Comparison of ENCODE assay signal across 16 cellular contexts in the genomic region with DNA sequence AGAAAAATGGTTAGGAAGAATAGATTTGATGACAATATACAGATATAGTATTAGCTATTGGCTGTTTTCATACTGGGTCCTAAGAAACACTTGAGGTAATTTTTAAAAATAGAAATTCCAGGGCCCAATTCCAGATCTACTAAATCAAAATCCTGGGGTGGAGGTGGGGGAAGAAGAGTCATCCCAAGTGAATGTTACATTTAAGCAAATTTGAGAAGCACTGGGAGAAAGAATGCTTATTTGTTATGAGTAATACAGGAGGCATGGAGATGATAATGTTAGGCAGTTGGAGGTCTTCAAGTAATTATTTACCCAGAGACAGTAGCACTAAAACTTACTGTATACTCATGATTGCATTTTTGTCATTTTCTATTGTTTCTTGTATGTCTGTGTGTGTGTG.
DNase-seq lines count a peak whose midpoint lies in the region; ATAC-seq, FAIRE-seq and TF ChIP-seq lines count a peak whose summit lies in the region.
"Had no signal": no experiment of that assay in that cellular context is flagged by ENCODE, and none has a peak within 500 bp of the region (broad histone marks: within the 10 kb centered on the region; RNA-seq: fewer than 3 reads in every experiment).

No MANE protein-coding gene starts in this region.

- TF ChIP-seq POLR2A in HepG2 (IDR thresholded peaks at IDR 0.05; ENCODE audit: insufficient read depth in 1 of 2, low read depth in 2 of 2, low read length in 2 of 2), result no peak

- POLR2A ChIA-PET in HepG2 (lab: Yijun Ruan, JAX), result no interaction called here

- H3K4me3 Mint-ChIP-seq in dendritic cell treated with granulocyte-macrophage colony-stimulating factor and Interleukin-4, amounts not matched to agents 40 ng/mL and 50 ng/mL, for 4 days, result no peak overlapping the region
- H3K4me3 Mint-ChIP-seq: CD4-positive, alpha-beta T cell had no signal

- no peaks in the 10 kb centered on the region for H3K27me3 Mint-ChIP-seq in dendritic cell treated with granulocyte-macrophage colony-stimulating factor and Interleukin-4, amounts not matched to agents 40 ng/mL and 50 ng/mL, for 4 days

- H3K9me3 ChIP-seq in HepG2 (ENCODE audit: low read length), result no peaks in the 10 kb centered on the region
- no peaks in the 10 kb centered on the region for H3K9me3 ChIP-seq in HAP-1
- H3K9me3 ChIP-seq: thoracic aorta had no signal

- peaks cover 9% of the 10 kb centered on the region for H3K9me3 Mint-ChIP-seq in dendritic cell treated with granulocyte-macrophage colony-stimulating factor and Interleukin-4, amounts not matched to agents 40 ng/mL and 50 ng/mL, for 4 days
- H3K9me3 Mint-ChIP-seq: CD4-positive, alpha-beta T cell had no signal

- no peaks in the 10 kb centered on the region for H3K79me2 ChIP-seq in HepG2 (ENCODE audit: insufficient read depth, low read length)

- intact Hi-C loops in dendritic cell treated with granulocyte-macrophage colony-stimulating factor and Interleukin-4, amounts not matched to agents 40 ng/mL and 50 ng/mL, for 4 days (cut with micrococcal nuclease), result no loop called here
- intact Hi-C loops in HepG2 (cut with micrococcal nuclease; ENCODE audit: unreplicated experiment), result no loop called here

- no peaks in the 10 kb centered on the region for H4K20me1 ChIP-seq in HepG2 (ENCODE audit: insufficient read depth, low read length)

- H3K4me2 ChIP-seq in HepG2 (ENCODE audit: low read depth, low read length), result no peak overlapping the region

- no peaks in the 10 kb centered on the region for H3K36me3 ChIP-seq in HepG2 (replicated peaks in 1 of 2; ENCODE audit: control insufficient read depth in 1 of 2, insufficient read depth in 2 of 2, low read length in 2 of 2)
- no peaks in the 10 kb centered on the region for H3K36me3 ChIP-seq in HAP-1 (replicated peaks)
- H3K36me3 ChIP-seq: thoracic aorta had no signal

- H3K4me1 ChIP-seq in HepG2 (ENCODE audit: insufficient read depth, low read length), result peaks cover 6% of the 10 kb centered on the region; the same call in 1 of the 2 replicates
- no peaks in the 10 kb centered on the region for H3K4me1 ChIP-seq in HAP-1

- H3K27me3 ChIP-seq in HepG2 (ENCODE audit: control insufficient read depth in 1 of 2, insufficient read depth in 2 of 2, low read length in 2 of 2) (peaks cover 0 to 2% of the 10 kb centered on the region in 2 experiments; a peak in 1 of 5 replicates), HAP-1 (ENCODE audit: low read depth) (no peaks in the 10 kb centered on the region)

- no peak overlapping the region for H3K4me3 ChIP-seq in AG10803 (ENCODE audit: low read length)
- H3K4me3 ChIP-seq in HepG2 (replicated peaks in 1 of 3; ENCODE audit: insufficient read depth in 1 of 3, low read depth in 2 of 3, low read length in 3 of 3), result no peak overlapping the region
- no peak overlapping the region for H3K4me3 ChIP-seq in HAP-1
- H3K4me3 ChIP-seq: thoracic aorta had no signal

- FAIRE-seq in HepG2 (lab: Jason Lieb, UNC), result no peak

- no peak overlapping the region for H3K27ac ChIP-seq in HepG2 (ENCODE audit: extremely low read length, insufficient read depth, low read length)
- H3K27ac ChIP-seq: thoracic aorta had no signal

- in situ Hi-C loops in HepG2 (cut with HindIII; ENCODE audit: extremely low pct_ligation_motif_present, low pct_unique_long_range_greater_than_20kb), result no loop called here
- in situ Hi-C loops in HAP-1 (cut with MboI; ENCODE audit: low sequenced_read_pairs), result no loop called here

- H2AFZ ChIP-seq in HepG2 (ENCODE audit: low read length), result no peak overlapping the region

- H3K4me1 Mint-ChIP-seq in dendritic cell treated with granulocyte-macrophage colony-stimulating factor and Interleukin-4, amounts not matched to agents 40 ng/mL and 50 ng/mL, for 4 days (ENCODE audit: low read depth), result peaks cover 22% of the 10 kb centered on the region

- no peak overlapping the region for H3K9ac ChIP-seq in HepG2 (ENCODE audit: insufficient read depth, low read depth, low read length)

- TF ChIP-seq EP300 in HepG2 (IDR thresholded peaks at IDR 0.05; ENCODE audit: low read depth in 2 of 2, low read length in 2 of 2), result no peak
- TF ChIP-seq EP300 in HepG2 (CRISPR knock-in tag; IDR thresholded peaks at IDR 0.05; ENCODE audit: borderline replicate concordance), result no peak

- no peaks in the 10 kb centered on the region for H3K36me3 Mint-ChIP-seq in dendritic cell treated with granulocyte-macrophage colony-stimulating factor and Interleukin-4, amounts not matched to agents 40 ng/mL and 50 ng/mL, for 4 days (ENCODE audit: low read depth)

- ATAC-seq in HepG2, result no peak

- TF ChIP-seq CTCF in AG10803 (conservative IDR thresholded peaks at IDR 0.05; ENCODE audit: low read length), result no peak
- no peak for TF ChIP-seq CTCF in HepG2 (CRISPR knock-in tag; IDR thresholded peaks at IDR 0.05)

- peak overlapping the region; percentile 46 for H3K27ac Mint-ChIP-seq in dendritic cell treated with granulocyte-macrophage colony-stimulating factor and Interleukin-4, amounts not matched to agents 40 ng/mL and 50 ng/mL, for 4 days
- H3K27ac Mint-ChIP-seq: CD4-positive, alpha-beta T cell had no signal

- BruUV-seq in HepG2 (replicated peaks; lab: Mats Ljungman, UMichigan), result no TSS peak

- no peak for TF ChIP-seq RAD21 in HepG2 (CRISPR knock-in tag; IDR thresholded peaks at IDR 0.05)

- CTCF ChIA-PET in HepG2 (lab: Yijun Ruan, JAX; ENCODE audit: low intra/inter-chr PET ratio, low total read pairs), result no interaction called here

- DNase-seq in AG10803 (ENCODE audit: low read depth) (peak; percentile 98), NCI-H226 (peak; percentile 93), myocyte (ENCODE audit: low read depth) (peak; percentile 80), NCI-H2227 (lab: John Stamatoyannopoulos, UW; ENCODE audit: unreplicated experiment) (no peak), NCI-H2107 treated with DMSO at 0.1 percent for 48 hours (lab: John Stamatoyannopoulos, UW; ENCODE audit: unreplicated experiment) (no peak), HepG2 (ENCODE audit: low spot score) (no peak), HAP-1 (ENCODE audit: low spot score in 2 of 2) (no peak)
- DNase-seq: activated CD4-positive, CD25-positive, alpha-beta regulatory T cell; CD4-positive, alpha-beta T cell; H9; midbrain; MM.1S; NCI-H524; SIG-M5 had no signal

TF ChIP-seq in HepG2, 621 proteins besides CTCF, POLR2A, EP300 and RAD21 (continues in another document):
- TF ChIP-seq, protein P1, sequence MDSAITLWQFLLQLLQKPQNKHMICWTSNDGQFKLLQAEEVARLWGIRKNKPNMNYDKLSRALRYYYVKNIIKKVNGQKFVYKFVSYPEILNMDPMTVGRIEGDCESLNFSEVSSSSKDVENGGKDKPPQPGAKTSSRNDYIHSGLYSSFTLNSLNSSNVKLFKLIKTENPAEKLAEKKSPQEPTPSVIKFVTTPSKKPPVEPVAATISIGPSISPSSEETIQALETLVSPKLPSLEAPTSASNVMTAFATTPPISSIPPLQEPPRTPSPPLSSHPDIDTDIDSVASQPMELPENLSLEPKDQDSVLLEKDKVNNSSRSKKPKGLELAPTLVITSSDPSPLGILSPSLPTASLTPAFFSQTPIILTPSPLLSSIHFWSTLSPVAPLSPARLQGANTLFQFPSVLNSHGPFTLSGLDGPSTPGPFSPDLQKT (CRISPR knock-in tag; IDR thresholded peaks at IDR 0.05; ENCODE audit: borderline replicate concordance), result no peak
- TF ChIP-seq, protein P2, sequence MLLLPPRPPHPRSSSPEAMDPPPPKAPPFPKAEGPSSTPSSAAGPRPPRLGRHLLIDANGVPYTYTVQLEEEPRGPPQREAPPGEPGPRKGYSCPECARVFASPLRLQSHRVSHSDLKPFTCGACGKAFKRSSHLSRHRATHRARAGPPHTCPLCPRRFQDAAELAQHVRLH (CRISPR knock-in tag; IDR thresholded peaks at IDR 0.05; ENCODE audit: borderline replicate concordance, low read depth), result no peak
- TF ChIP-seq, protein P3, sequence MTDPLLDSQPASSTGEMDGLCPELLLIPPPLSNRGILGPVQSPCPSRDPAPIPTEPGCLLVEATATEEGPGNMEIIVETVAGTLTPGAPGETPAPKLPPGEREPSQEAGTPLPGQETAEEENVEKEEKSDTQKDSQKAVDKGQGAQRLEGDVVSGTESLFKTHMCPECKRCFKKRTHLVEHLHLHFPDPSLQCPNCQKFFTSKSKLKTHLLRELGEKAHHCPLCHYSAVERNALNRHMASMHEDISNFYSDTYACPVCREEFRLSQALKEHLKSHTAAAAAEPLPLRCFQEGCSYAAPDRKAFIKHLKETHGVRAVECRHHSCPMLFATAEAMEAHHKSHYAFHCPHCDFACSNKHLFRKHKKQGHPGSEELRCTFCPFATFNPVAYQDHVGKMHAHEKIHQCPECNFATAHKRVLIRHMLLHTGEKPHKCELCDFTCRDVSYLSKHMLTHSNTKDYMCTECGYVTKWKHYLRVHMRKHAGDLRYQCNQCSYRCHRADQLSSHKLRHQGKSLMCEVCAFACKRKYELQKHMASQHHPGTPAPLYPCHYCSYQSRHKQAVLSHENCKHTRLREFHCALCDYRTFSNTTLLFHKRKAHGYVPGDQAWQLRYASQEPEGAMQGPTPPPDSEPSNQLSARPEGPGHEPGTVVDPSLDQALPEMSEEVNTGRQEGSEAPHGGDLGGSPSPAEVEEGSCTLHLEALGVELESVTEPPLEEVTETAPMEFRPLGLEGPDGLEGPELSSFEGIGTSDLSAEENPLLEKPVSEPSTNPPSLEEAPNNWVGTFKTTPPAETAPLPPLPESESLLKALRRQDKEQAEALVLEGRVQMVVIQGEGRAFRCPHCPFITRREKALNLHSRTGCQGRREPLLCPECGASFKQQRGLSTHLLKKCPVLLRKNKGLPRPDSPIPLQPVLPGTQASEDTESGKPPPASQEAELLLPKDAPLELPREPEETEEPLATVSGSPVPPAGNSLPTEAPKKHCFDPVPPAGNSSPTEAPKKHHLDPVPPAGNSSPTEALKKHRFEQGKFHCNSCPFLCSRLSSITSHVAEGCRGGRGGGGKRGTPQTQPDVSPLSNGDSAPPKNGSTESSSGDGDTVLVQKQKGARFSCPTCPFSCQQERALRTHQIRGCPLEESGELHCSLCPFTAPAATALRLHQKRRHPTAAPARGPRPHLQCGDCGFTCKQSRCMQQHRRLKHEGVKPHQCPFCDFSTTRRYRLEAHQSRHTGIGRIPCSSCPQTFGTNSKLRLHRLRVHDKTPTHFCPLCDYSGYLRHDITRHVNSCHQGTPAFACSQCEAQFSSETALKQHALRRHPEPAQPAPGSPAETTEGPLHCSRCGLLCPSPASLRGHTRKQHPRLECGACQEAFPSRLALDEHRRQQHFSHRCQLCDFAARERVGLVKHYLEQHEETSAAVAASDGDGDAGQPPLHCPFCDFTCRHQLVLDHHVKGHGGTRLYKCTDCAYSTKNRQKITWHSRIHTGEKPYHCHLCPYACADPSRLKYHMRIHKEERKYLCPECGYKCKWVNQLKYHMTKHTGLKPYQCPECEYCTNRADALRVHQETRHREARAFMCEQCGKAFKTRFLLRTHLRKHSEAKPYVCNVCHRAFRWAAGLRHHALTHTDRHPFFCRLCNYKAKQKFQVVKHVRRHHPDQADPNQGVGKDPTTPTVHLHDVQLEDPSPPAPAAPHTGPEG (CRISPR knock-in tag; IDR thresholded peaks at IDR 0.05), result no peak

Comparison
In these comparisons a context has a peak if more than half of its experiments do, and no peak if none do; other contexts are left out.
1. DNase-seq: peak in AG10803 (single experiment), NCI-H226 (single experiment) and myocyte (single experiment); none in NCI-H2227 (single experiment), NCI-H2107 treated with DMSO at 0.1 percent for 48 hours (single experiment), HepG2 (single experiment) and HAP-1 (0 of 2).